In the genomic region with DNA sequence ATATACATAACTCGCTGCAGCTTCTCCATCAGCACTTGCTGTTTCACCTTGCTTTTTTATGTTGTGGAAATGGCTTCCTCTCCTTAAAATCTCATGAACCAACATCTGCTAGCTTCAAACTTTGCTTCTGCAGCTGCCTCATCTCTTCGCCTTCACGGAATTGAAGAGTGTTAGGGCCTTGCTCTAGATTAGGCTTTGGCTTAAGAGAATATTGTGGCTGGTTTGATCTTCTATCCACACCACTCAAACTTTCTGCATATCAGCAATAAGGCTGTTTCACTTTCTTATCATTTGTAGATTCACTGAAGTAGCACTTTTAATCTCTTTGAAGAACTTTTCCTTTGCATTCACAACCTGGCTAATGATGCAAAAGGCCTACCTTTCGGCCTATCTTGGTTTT, we compare ENCODE assay signal across 19 cellular contexts. TPM values are rescaled to one million over a fixed set of nuclear protein-coding genes. Genes with fewer than 3 reads are reported as not detected.
DNase-seq lines count a peak whose midpoint lies in the region; ATAC-seq, FAIRE-seq and TF ChIP-seq lines count a peak whose summit lies in the region.
"Had no signal": no experiment of that assay in that cellular context is flagged by ENCODE, and none has a peak within 500 bp of the region (broad histone marks: within the 10 kb centered on the region; RNA-seq: fewer than 3 reads in every experiment).

No MANE protein-coding gene starts in this region.

- CTCF ChIA-PET in activated naive CD4-positive, alpha-beta T cell treated with anti-CD3 and anti-CD28 coated beads, Interleukin-2, amount 10 ng/mL, durations not matched to agents 7 days and 5 days (lab: Charles Lee), result interaction anchor here (1.2 to 2.1 kb wide), 3 partner anchors 13 to 372 kb away, joined by 3 to 6 read pairs (median 5); no protein-coding TSS in a partner anchor
- CTCF ChIA-PET in activated naive CD4-positive, alpha-beta T cell treated with anti-CD3 and anti-CD28 coated beads for 36 hours (lab: Charles Lee), result interaction anchor here (0.6 to 2.1 kb wide), 4 partner anchors 13 to 710 kb away, joined by 3 to 8 read pairs (median 4); no protein-coding TSS in a partner anchor
- CTCF ChIA-PET in CD4-positive, alpha-beta memory T cell (lab: Charles Lee; ENCODE audit: partially characterized antibody), result interaction anchor here (1.0 to 2.2 kb wide), 5 partner anchors 11 to 57 kb away, joined by 3 to 6 read pairs (median 4); no protein-coding TSS in a partner anchor

- no peak for ATAC-seq in GM21786 (IDR thresholded peaks at IDR 0.05; ENCODE audit: unreplicated experiment)
- ATAC-seq: A549, GM12878 had no signal

- POLR2A ChIA-PET in CD4-positive, alpha-beta memory T cell (lab: Charles Lee; ENCODE audit: partially characterized antibody), result no interaction called here

- H4K20me1 ChIP-seq in astrocyte (ENCODE audit: insufficient read depth, low read length), result no peaks in the 10 kb centered on the region

- H3K27ac Mint-ChIP-seq in activated naive CD4-positive, alpha-beta T cell treated with anti-CD3 and anti-CD28 coated beads, Interleukin-2, amount 10 ng/mL, durations not matched to agents 7 days and 5 days, result peak overlapping the region; percentile 67
- no peak overlapping the region for H3K27ac Mint-ChIP-seq in activated naive CD4-positive, alpha-beta T cell treated with anti-CD3 and anti-CD28 coated beads for 36 hours
- peak overlapping the region in 6 of 7 donors; percentile 1 to 88 (median 35) for H3K27ac Mint-ChIP-seq in CD4-positive, alpha-beta memory T cell
- H3K27ac Mint-ChIP-seq in astrocyte (ENCODE audit: unreplicated experiment), result no peak overlapping the region
- H3K27ac Mint-ChIP-seq: IgD-negative memory B cell had no signal

- no peak overlapping the region for H2AFZ ChIP-seq in astrocyte (ENCODE audit: low read depth, low read length)

- peak; percentile 29 for DNase-seq in activated naive CD4-positive, alpha-beta T cell treated with anti-CD3 and anti-CD28 coated beads, Interleukin-2, amount 10 ng/mL, durations not matched to agents 7 days and 5 days
- DNase-seq in activated naive CD4-positive, alpha-beta T cell treated with anti-CD3 and anti-CD28 coated beads for 36 hours, result no peak
- peak in 2 of 5 donors; percentile 10 to 24 for DNase-seq in CD4-positive, alpha-beta memory T cell
- DNase-seq in astrocyte (ENCODE audit: low read depth) (no peak), NCI-H1436 treated with DMSO at 0.1 percent for 48 hours (lab: John Stamatoyannopoulos, UW) (no peak), cerebellar cortex (ENCODE audit: low spot score) (no peak)
- DNase-seq: Calu3, DMS 273 treated with DMSO at 0.1 percent for 48 hours had no signal

- no peak overlapping the region for H3K4me2 ChIP-seq in astrocyte (ENCODE audit: low read length)
- H3K4me2 ChIP-seq: A549 had no signal

- H3K27ac ChIP-seq in CD4-positive, alpha-beta memory T cell (ENCODE audit: low read depth, low read length), result no peak overlapping the region
- H3K27ac ChIP-seq in KOPT-K1 (ENCODE audit: low read depth, low read length, poor library complexity, severe bottlenecking) (peak overlapping the region; percentile 59), astrocyte (ENCODE audit: low read depth, low read length) (no peak overlapping the region)
- H3K27ac ChIP-seq: A549 had no signal

- no peaks in the 10 kb centered on the region for H3K9me3 ChIP-seq in CD4-positive, alpha-beta memory T cell (ENCODE audit: control insufficient read depth in 1 of 2, low read length in 2 of 2)
- H3K9me3 ChIP-seq in KOPT-K1 (ENCODE audit: insufficient read depth, low read length, poor library complexity, severe bottlenecking), result no peaks in the 10 kb centered on the region
- no peaks in the 10 kb centered on the region for H3K9me3 ChIP-seq in astrocyte (ENCODE audit: insufficient read depth, low read depth, low read length)
- H3K9me3 ChIP-seq: HAP-1 had no signal

- no peaks in the 10 kb centered on the region for H3K79me2 ChIP-seq in astrocyte (ENCODE audit: insufficient read depth, low read length)

- H3K36me3 Mint-ChIP-seq in activated naive CD4-positive, alpha-beta T cell treated with anti-CD3 and anti-CD28 coated beads, Interleukin-2, amount 10 ng/mL, durations not matched to agents 7 days and 5 days, result peaks cover 11% of the 10 kb centered on the region
- no peaks in the 10 kb centered on the region for H3K36me3 Mint-ChIP-seq in activated naive CD4-positive, alpha-beta T cell treated with anti-CD3 and anti-CD28 coated beads for 36 hours (ENCODE audit: low read depth)
- H3K36me3 Mint-ChIP-seq in CD4-positive, alpha-beta memory T cell, result no peaks in the 10 kb centered on the region
- no peaks in the 10 kb centered on the region for H3K36me3 Mint-ChIP-seq in astrocyte (ENCODE audit: low read depth, unreplicated experiment)

- no peaks in the 10 kb centered on the region for H3K27me3 ChIP-seq in CD4-positive, alpha-beta memory T cell (ENCODE audit: insufficient read depth, low read length)
- no peaks in the 10 kb centered on the region for H3K27me3 ChIP-seq in astrocyte (ENCODE audit: insufficient read depth, low read length)

- H3K4me1 Mint-ChIP-seq in activated naive CD4-positive, alpha-beta T cell treated with anti-CD3 and anti-CD28 coated beads, Interleukin-2, amount 10 ng/mL, durations not matched to agents 7 days and 5 days, result peaks cover 67% of the 10 kb centered on the region
- H3K4me1 Mint-ChIP-seq in activated naive CD4-positive, alpha-beta T cell treated with anti-CD3 and anti-CD28 coated beads for 36 hours (ENCODE audit: low read depth), result peaks cover 44% of the 10 kb centered on the region
- H3K4me1 Mint-ChIP-seq in CD4-positive, alpha-beta memory T cell, result peaks cover 26 to 41% (median 39%) of the 10 kb centered on the region in 4 donors
- H3K4me1 Mint-ChIP-seq in astrocyte (ENCODE audit: low read depth, unreplicated experiment), result peaks cover 8% of the 10 kb centered on the region

- no peaks in the 10 kb centered on the region for H3K36me3 ChIP-seq in CD4-positive, alpha-beta memory T cell (ENCODE audit: insufficient read depth, low read length)
- H3K36me3 ChIP-seq in KOPT-K1 (ENCODE audit: insufficient read depth, low read length) (no peaks in the 10 kb centered on the region), astrocyte (ENCODE audit: insufficient read depth, low read length) (no peaks in the 10 kb centered on the region)
- H3K36me3 ChIP-seq: HAP-1 had no signal

- H3K4me3 Mint-ChIP-seq in activated naive CD4-positive, alpha-beta T cell treated with anti-CD3 and anti-CD28 coated beads, Interleukin-2, amount 10 ng/mL, durations not matched to agents 7 days and 5 days, result no peak overlapping the region
- no peak overlapping the region for H3K4me3 Mint-ChIP-seq in activated naive CD4-positive, alpha-beta T cell treated with anti-CD3 and anti-CD28 coated beads for 36 hours
- peak overlapping the region in 4 of 8 donors; percentile 1 to 57 (median 48) for H3K4me3 Mint-ChIP-seq in CD4-positive, alpha-beta memory T cell
- no peak overlapping the region for H3K4me3 Mint-ChIP-seq in astrocyte (ENCODE audit: unreplicated experiment)
- H3K4me3 Mint-ChIP-seq: IgD-negative memory B cell had no signal

- no peaks in the 10 kb centered on the region for H3K27me3 Mint-ChIP-seq in activated naive CD4-positive, alpha-beta T cell treated with anti-CD3 and anti-CD28 coated beads, Interleukin-2, amount 10 ng/mL, durations not matched to agents 7 days and 5 days
- peaks cover 2% of the 10 kb centered on the region for H3K27me3 Mint-ChIP-seq in activated naive CD4-positive, alpha-beta T cell treated with anti-CD3 and anti-CD28 coated beads for 36 hours (ENCODE audit: low read depth)
- peaks cover 0 to 1% of the 10 kb centered on the region in 2 donors for H3K27me3 Mint-ChIP-seq in CD4-positive, alpha-beta memory T cell
- H3K27me3 Mint-ChIP-seq in astrocyte (ENCODE audit: low read depth, unreplicated experiment), result no peaks in the 10 kb centered on the region

- no peak for TF ChIP-seq CTCF in astrocyte (IDR thresholded peaks at IDR 0.05; ENCODE audit: insufficient read depth, low read depth, low read length)

- peak; percentile 9 for FAIRE-seq in astrocyte (lab: Jason Lieb, UNC)
- FAIRE-seq: A549, GM12878, H1 had no signal

- peaks cover 45% of the 10 kb centered on the region for H3K4me1 ChIP-seq in CD4-positive, alpha-beta memory T cell (ENCODE audit: insufficient read depth, low read length)
- peaks cover 4% of the 10 kb centered on the region for H3K4me1 ChIP-seq in astrocyte (ENCODE audit: insufficient read depth, low read length)
- H3K4me1 ChIP-seq: HAP-1 had no signal

- H3K4me3 ChIP-seq in CD4-positive, alpha-beta memory T cell (ENCODE audit: low read length in 2 of 2), result no peak overlapping the region
- H3K4me3 ChIP-seq in astrocyte (ENCODE audit: insufficient read depth, low read depth, low read length), result no peak overlapping the region
- H3K4me3 ChIP-seq: A549, GM12878, HAP-1 had no signal

- intact Hi-C loops in activated naive CD4-positive, alpha-beta T cell treated with anti-CD3 and anti-CD28 coated beads for 36 hours (cut with micrococcal nuclease), result loop anchor here (5.0 kb wide), 1 partner anchor 509 kb away; a partner anchor contains a TSS
- intact Hi-C loops in CD4-positive, alpha-beta memory T cell (cut with micrococcal nuclease), result no loop called here

- peaks cover 2% of the 10 kb centered on the region for H3K9me3 Mint-ChIP-seq in activated naive CD4-positive, alpha-beta T cell treated with anti-CD3 and anti-CD28 coated beads, Interleukin-2, amount 10 ng/mL, durations not matched to agents 7 days and 5 days
- H3K9me3 Mint-ChIP-seq in activated naive CD4-positive, alpha-beta T cell treated with anti-CD3 and anti-CD28 coated beads for 36 hours, result no peaks in the 10 kb centered on the region
- peaks cover 0 to 1% (median 0%) of the 10 kb centered on the region in 8 donors for H3K9me3 Mint-ChIP-seq in CD4-positive, alpha-beta memory T cell
- no peaks in the 10 kb centered on the region for H3K9me3 Mint-ChIP-seq in astrocyte (ENCODE audit: unreplicated experiment)
- H3K9me3 Mint-ChIP-seq: IgD-negative memory B cell had no signal

- H3K9ac ChIP-seq in astrocyte (ENCODE audit: low read length), result no peak overlapping the region

RNA-seq across cellular contexts. Expression of a gene that starts 49.2 kb away (rescaled TPM):
- not detected for total RNA-seq in activated naive CD4-positive, alpha-beta T cell treated with anti-CD3 and anti-CD28 coated beads for 36 hours
- total RNA-seq in CD4-positive, alpha-beta memory T cell, result not detected
- polyA plus RNA-seq in CD4-positive, alpha-beta memory T cell, result not detected
- not detected in 2 replicates for total RNA-seq in astrocyte
- total RNA-seq: G401, GM12878, H1, HT1080 had no signal
- polyA plus RNA-seq: AG04450, BJ, GM12878, H1, IgD-negative memory B cell had no signal

Comparison
In these comparisons a context has a peak if more than half of its experiments do, and no peak if none do; other contexts are left out.
1. H3K27ac Mint-ChIP-seq: peak in activated naive CD4-positive, alpha-beta T cell treated with anti-CD3 and anti-CD28 coated beads, Interleukin-2, amount 10 ng/mL, durations not matched to agents 7 days and 5 days (single experiment) and CD4-positive, alpha-beta memory T cell (6 of 7); none in activated naive CD4-positive, alpha-beta T cell treated with anti-CD3 and anti-CD28 coated beads for 36 hours (single experiment) and astrocyte (single experiment).